In the genomic region with DNA sequence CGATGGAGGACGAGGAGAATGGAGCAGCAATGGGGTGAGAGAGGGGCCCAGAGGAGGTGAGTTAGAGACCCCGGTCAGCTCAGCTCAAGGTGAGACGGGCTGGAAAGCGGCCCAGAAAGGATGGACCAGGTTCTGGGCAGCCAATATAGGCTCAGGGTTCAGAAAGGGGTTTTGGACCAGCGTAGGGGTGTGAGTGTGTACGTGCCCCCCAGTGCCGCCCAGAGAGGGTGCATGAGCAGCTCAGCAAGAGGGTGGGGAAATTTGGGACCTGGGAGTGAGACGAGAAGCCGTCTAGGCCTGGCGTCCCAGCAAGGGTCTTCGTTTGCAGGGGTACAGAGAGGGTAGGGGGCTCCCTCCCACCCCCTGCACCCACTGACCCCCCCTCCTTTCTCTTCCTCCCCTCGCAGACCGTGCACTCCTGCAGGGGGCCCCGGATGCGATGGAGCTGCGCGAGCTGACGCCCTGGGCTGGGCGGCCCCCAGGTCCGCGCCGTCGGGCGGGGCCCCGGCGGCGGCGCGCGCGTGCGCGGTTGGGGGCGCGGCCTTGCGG, we compare ENCODE assay signal across 8 cellular contexts. TPM values are rescaled to one million over a fixed set of nuclear protein-coding genes. Genes with fewer than 3 reads are reported as not detected.
DNase-seq lines count a peak whose midpoint lies in the region; ATAC-seq and TF ChIP-seq lines count a peak whose summit lies in the region.

No MANE protein-coding gene starts in this region.

- ATAC-seq in naive thymus-derived CD8-positive, alpha-beta T cell, result no peak
- ATAC-seq in HG03108 (IDR thresholded peaks at IDR 0.05; ENCODE audit: unreplicated experiment), result no peak

- H3K27me3 ChIP-seq in dorsolateral prefrontal cortex, result peaks cover 0 to 59% (median 23%) of the 10 kb centered on the region in 45 donors

- H3K27me3 Mint-ChIP-seq in naive thymus-derived CD8-positive, alpha-beta T cell, result no peaks in the 10 kb centered on the region

- peak overlapping the region; percentile 71 to 98 (median 90) for H3K4me3 Mint-ChIP-seq in naive thymus-derived CD8-positive, alpha-beta T cell

- peak overlapping the region; percentile 73 to 100 (median 96) for H3K27ac Mint-ChIP-seq in naive thymus-derived CD8-positive, alpha-beta T cell

- peaks cover 10 to 22% (median 19%) of the 10 kb centered on the region in 4 donors for H3K4me1 Mint-ChIP-seq in naive thymus-derived CD8-positive, alpha-beta T cell

- DNase-seq in AG10803 (ENCODE audit: low read depth) (no peak), dorsolateral prefrontal cortex (no peak), UCSD-AML1 (lab: John Stamatoyannopoulos, UW; ENCODE audit: unreplicated experiment) (no peak), SK-N-DZ (ENCODE audit: low spot score) (no peak)
- DNase-seq in Jurkat, Clone E6-1 (ENCODE audit: low read depth, low spot score), result no peak
- DNase-seq in naive thymus-derived CD8-positive, alpha-beta T cell, result no peak
- no peak for DNase-seq in activated CD4-positive, CD25-positive, alpha-beta regulatory T cell treated with anti-CD3 and anti-CD28 coated beads, Interleukin-2, amount 50 U/mL, for 72 hours

- POLR2A ChIA-PET in naive thymus-derived CD8-positive, alpha-beta T cell (lab: Charles Lee), result interaction anchor here (0.5 to 3.2 kb wide), 24 partner anchors 11 to 599 kb away, joined by 3 to 71 read pairs (median 6); a partner anchor contains a TSS

- no peaks in the 10 kb centered on the region for H3K36me3 Mint-ChIP-seq in naive thymus-derived CD8-positive, alpha-beta T cell

- H3K9me3 Mint-ChIP-seq in naive thymus-derived CD8-positive, alpha-beta T cell, result no peaks in the 10 kb centered on the region

- no peak for TF ChIP-seq CTCF in AG10803 (conservative IDR thresholded peaks at IDR 0.05; ENCODE audit: low read length)
- TF ChIP-seq CTCF in dorsolateral prefrontal cortex (IDR thresholded peaks at IDR 0.05 in 54 of 56, conservative IDR thresholded peaks at IDR 0.05 in 2 of 56; ENCODE audit: low read depth in 1 of 56, partially characterized antibody in 56 of 56), result no peak

- H3K4me3 ChIP-seq in AG10803 (ENCODE audit: low read length) (peak overlapping the region; percentile 84), dorsolateral prefrontal cortex (peak overlapping the region in 48 of 59 donors; percentile 20 to 78 (median 52))
- H3K4me3 ChIP-seq in Jurkat, Clone E6-1 (ENCODE audit: low read length), result peak overlapping the region; percentile 60

- H3K27ac ChIP-seq in dorsolateral prefrontal cortex, result peak overlapping the region in 12 of 59 donors; percentile 13 to 92 (median 60)

- intact Hi-C loops in dorsolateral prefrontal cortex (cut with DNase I), result no loop called here

RNA-seq across cellular contexts. Expression of a gene that starts 12.1 kb away (rescaled TPM):
- not detected for polyA plus RNA-seq in Jurkat, Clone E6-1 (2012; ENCODE audit: insufficient read depth, insufficient read length)
- total RNA-seq in dorsolateral prefrontal cortex, result 1 to 10 TPM in 3 of 120 experiments, under 1 TPM in 8, not detected in 109; 0.21 to 1.5 (median 0.46) TPM
- total RNA-seq in naive thymus-derived CD8-positive, alpha-beta T cell, result not detected
- not detected for polyA plus RNA-seq in naive thymus-derived CD8-positive, alpha-beta T cell
- polyA plus RNA-seq in SK-N-DZ (2014; cell fraction: cytosol; rRNA removed), result 1.1 TPM in 1 of 2 replicates, not detected in the other
- not detected in 2 replicates for polyA plus RNA-seq in SK-N-DZ (2014; cell fraction: nucleus; rRNA removed)

RNA-seq across cellular contexts. Expression of a gene that starts 22.5 kb away (rescaled TPM):
- 6.9 TPM for polyA plus RNA-seq in Jurkat, Clone E6-1 (2012; ENCODE audit: insufficient read depth, insufficient read length)
- 1 to 10 TPM in 2 of 120 experiments, under 1 TPM in 7, not detected in 111; 0.37 to 3.6 (median 0.51) TPM for total RNA-seq in dorsolateral prefrontal cortex
- total RNA-seq in naive thymus-derived CD8-positive, alpha-beta T cell, result under 1 TPM; 0.82 to 0.88 TPM
- polyA plus RNA-seq in naive thymus-derived CD8-positive, alpha-beta T cell, result under 1 TPM; 0.19 to 0.88 (median 0.81) TPM
- 1.0 and 1.3 TPM in 2 replicates for polyA plus RNA-seq in SK-N-DZ (2014; cell fraction: cytosol; rRNA removed)
- polyA plus RNA-seq in SK-N-DZ (2014; cell fraction: nucleus; rRNA removed), result 0.75 TPM in 1 of 2 replicates, not detected in the other

RNA-seq across cellular contexts. Expression of a gene that starts 23.8 kb away (rescaled TPM):
- not detected for polyA plus RNA-seq in Jurkat, Clone E6-1 (2012; ENCODE audit: insufficient read depth, insufficient read length)
- 1 to 10 TPM in 15 of 120 experiments, under 1 TPM in 29, not detected in 76; 0.19 to 2.2 (median 0.63) TPM for total RNA-seq in dorsolateral prefrontal cortex
- total RNA-seq in naive thymus-derived CD8-positive, alpha-beta T cell, result under 1 TPM in 1 of 2 experiments, not detected in 1; 0.16 TPM
- not detected for polyA plus RNA-seq in naive thymus-derived CD8-positive, alpha-beta T cell
- not detected in 2 replicates for polyA plus RNA-seq in SK-N-DZ (2014; cell fraction: cytosol; rRNA removed)
- polyA plus RNA-seq in SK-N-DZ (2014; cell fraction: nucleus; rRNA removed), result not detected in 2 replicates

RNA-seq across cellular contexts. Expression of a gene that starts 36.5 kb away (rescaled TPM):
- 84.4 TPM for polyA plus RNA-seq in Jurkat, Clone E6-1 (2012; ENCODE audit: insufficient read depth, insufficient read length)
- 10 to 100 TPM; 12.7 to 37.4 (median 23.8) TPM for total RNA-seq in dorsolateral prefrontal cortex
- 100 to 1,000 TPM; 113 to 116 TPM for total RNA-seq in naive thymus-derived CD8-positive, alpha-beta T cell
- polyA plus RNA-seq in naive thymus-derived CD8-positive, alpha-beta T cell, result 10 to 100 TPM; 26.3 to 43.2 (median 41.1) TPM
- polyA plus RNA-seq in SK-N-DZ (2014; cell fraction: cytosol; rRNA removed), result 36.9 and 37.9 TPM in 2 replicates
- 121 and 189 TPM in 2 replicates for polyA plus RNA-seq in SK-N-DZ (2014; cell fraction: nucleus; rRNA removed)

RNA-seq across cellular contexts. Expression of a gene that starts 42.9 kb away (rescaled TPM):
- 7.1 TPM for polyA plus RNA-seq in Jurkat, Clone E6-1 (2012; ENCODE audit: insufficient read depth, insufficient read length)
- total RNA-seq in dorsolateral prefrontal cortex, result 1 to 10 TPM; 1.0 to 6.1 (median 2.8) TPM
- total RNA-seq in naive thymus-derived CD8-positive, alpha-beta T cell, result 1 to 10 TPM; 8.9 to 10.0 TPM
- not detected for polyA plus RNA-seq in naive thymus-derived CD8-positive, alpha-beta T cell
- polyA plus RNA-seq in SK-N-DZ (2014; cell fraction: cytosol; rRNA removed), result 0.68 and 1.7 TPM in 2 replicates
- 14.1 and 19.8 TPM in 2 replicates for polyA plus RNA-seq in SK-N-DZ (2014; cell fraction: nucleus; rRNA removed)
